Comparison of ENCODE assay signal across 10 cellular contexts in genomic region chr5:125006011-125006685, GRCh38.
A peak's percentile ranks its signal among the peaks of the same experiment; 100 is the strongest.
DNase-seq lines count a peak whose midpoint lies in the region; ATAC-seq and TF ChIP-seq lines count a peak whose summit lies in the region.
"Had no signal": no experiment of that assay in that cellular context is flagged by ENCODE, and none has a peak within 500 bp of the region (broad histone marks: within the 10 kb centered on the region; RNA-seq: fewer than 3 reads in every experiment).

No MANE protein-coding gene starts in this region.

- H3K4me3 Mint-ChIP-seq in GM23338, result peak overlapping the region; percentile 32; the same call in 1 of the 3 replicates
- H3K4me3 Mint-ChIP-seq in IgD-negative memory B cell, result peak overlapping the region in 2 of 4 donors; percentile 86 to 89
- H3K4me3 Mint-ChIP-seq in glutamatergic neuron (ENCODE audit: unreplicated experiment), result peak overlapping the region; percentile 45
- H3K4me3 Mint-ChIP-seq: activated CD4-positive, alpha-beta T cell treated with anti-CD3 and anti-CD28 coated beads, Interleukin-2, amount 10 ng/mL, durations not matched to agents 24 days and 14 days had no signal

- peak; percentile 53 for DNase-seq in GM23338 (ENCODE audit: low spot score)
- DNase-seq in glutamatergic neuron, result no peak
- no peak for DNase-seq in kidney glomerular epithelial cell (lab: John Stamatoyannopoulos, UW)
- no peak for DNase-seq in T-helper 2 cell
- DNase-seq in GOT3 (lab: John Stamatoyannopoulos, UW), result no peak
- no peak for DNase-seq in coronary artery (ENCODE audit: low spot score)
- DNase-seq: activated CD4-positive, alpha-beta T cell treated with anti-CD3 and anti-CD28 coated beads, Interleukin-2, amount 10 ng/mL, durations not matched to agents 24 days and 14 days had no signal

- no peaks in the 10 kb centered on the region for H3K9me2 ChIP-seq in GM23338 (ENCODE audit: insufficient read depth)

- H3K4me3 ChIP-seq in GM23338 (no peak overlapping the region), coronary artery (no peak overlapping the region)

- no peaks in the 10 kb centered on the region for H3K36me3 ChIP-seq in GM23338 (ENCODE audit: insufficient read depth)

- H3K27me3 ChIP-seq in GM23338 (ENCODE audit: insufficient read depth), result no peaks in the 10 kb centered on the region

- H3K4me1 Mint-ChIP-seq in GM23338, result peaks cover 57% of the 10 kb centered on the region
- H3K4me1 Mint-ChIP-seq in IgD-negative memory B cell, result peaks cover 26 to 30% (median 29%) of the 10 kb centered on the region in 3 donors
- peaks cover 48% of the 10 kb centered on the region for H3K4me1 Mint-ChIP-seq in glutamatergic neuron (ENCODE audit: low read depth, unreplicated experiment)
- H3K4me1 Mint-ChIP-seq: activated CD4-positive, alpha-beta T cell treated with anti-CD3 and anti-CD28 coated beads, Interleukin-2, amount 10 ng/mL, durations not matched to agents 24 days and 14 days had no signal

- H3K4me2 ChIP-seq in GM23338, result peak overlapping the region; percentile 22

- TF ChIP-seq CTCF in GM23338 (conservative IDR thresholded peaks at IDR 0.05; ENCODE audit: low read depth in 2 of 2) (no peak), glutamatergic neuron (IDR thresholded peaks at IDR 0.05; ENCODE audit: partially characterized antibody, unreplicated experiment) (no peak), coronary artery (IDR thresholded peaks at IDR 0.05) (no peak)

- peak overlapping the region; percentile 89 for H3K27ac Mint-ChIP-seq in GM23338
- peak overlapping the region in 2 of 3 donors; percentile 2 to 89 for H3K27ac Mint-ChIP-seq in IgD-negative memory B cell
- H3K27ac Mint-ChIP-seq in glutamatergic neuron (ENCODE audit: unreplicated experiment), result peak overlapping the region; percentile 76
- H3K27ac Mint-ChIP-seq: activated CD4-positive, alpha-beta T cell treated with anti-CD3 and anti-CD28 coated beads, Interleukin-2, amount 10 ng/mL, durations not matched to agents 24 days and 14 days had no signal

- ATAC-seq in GM18519 (IDR thresholded peaks at IDR 0.05; ENCODE audit: low FRiP score, unreplicated experiment), result peak; percentile 44
- peak; percentile 56; the same call in 2 of the 3 replicates for ATAC-seq in GM23338

- H3K27ac ChIP-seq in GM23338 (ENCODE audit: low read depth), result 0 out of 2 replicates have a peak overlapping the region, but pooled peaks have one; percentile 1
- no peak overlapping the region for H3K27ac ChIP-seq in coronary artery
- H3K27ac ChIP-seq: HL-60 had no signal

- H3K27me3 Mint-ChIP-seq in GM23338 (ENCODE audit: insufficient read depth, low read depth, poor library complexity), result no peaks in the 10 kb centered on the region
- H3K27me3 Mint-ChIP-seq in IgD-negative memory B cell, result no peaks in the 10 kb centered on the region
- H3K27me3 Mint-ChIP-seq in glutamatergic neuron (ENCODE audit: unreplicated experiment), result peaks cover 2% of the 10 kb centered on the region
- H3K27me3 Mint-ChIP-seq: activated CD4-positive, alpha-beta T cell treated with anti-CD3 and anti-CD28 coated beads, Interleukin-2, amount 10 ng/mL, durations not matched to agents 24 days and 14 days had no signal

- H3K36me3 Mint-ChIP-seq in GM23338 (ENCODE audit: low read depth), result no peaks in the 10 kb centered on the region
- no peaks in the 10 kb centered on the region for H3K36me3 Mint-ChIP-seq in IgD-negative memory B cell
- H3K36me3 Mint-ChIP-seq in glutamatergic neuron (ENCODE audit: unreplicated experiment), result no peaks in the 10 kb centered on the region

- no peaks in the 10 kb centered on the region for H3F3A ChIP-seq in GM23338 (replicated peaks; ENCODE audit: low read depth)

- no peaks in the 10 kb centered on the region for H3K9me3 Mint-ChIP-seq in GM23338
- H3K9me3 Mint-ChIP-seq in IgD-negative memory B cell, result no peaks in the 10 kb centered on the region
- H3K9me3 Mint-ChIP-seq in glutamatergic neuron (ENCODE audit: unreplicated experiment), result peaks cover 3% of the 10 kb centered on the region
- H3K9me3 Mint-ChIP-seq: activated CD4-positive, alpha-beta T cell treated with anti-CD3 and anti-CD28 coated beads, Interleukin-2, amount 10 ng/mL, durations not matched to agents 24 days and 14 days had no signal

- no peak overlapping the region for H2AFZ ChIP-seq in GM23338

- H4K20me1 ChIP-seq in GM23338 (replicated peaks; ENCODE audit: insufficient read depth), result no peaks in the 10 kb centered on the region

- no peaks in the 10 kb centered on the region for H3K79me2 ChIP-seq in GM23338 (replicated peaks; ENCODE audit: insufficient read depth)

- H3K4me1 ChIP-seq in GM23338 (ENCODE audit: insufficient read depth), result peaks cover 50% of the 10 kb centered on the region

TF ChIP-seq in GM23338, 12 proteins besides CTCF, POLR2A, EP300 and RAD21:
- no peak for TF ChIP-seq ZNF331 (CRISPR knock-in tag; IDR thresholded peaks at IDR 0.05; ENCODE audit: low read depth)
- 0 out of 2 replicates have a peak, but pooled peaks have one; percentile 38 for TF ChIP-seq ETS1 (IDR thresholded peaks at IDR 0.05)
